Comparison of ENCODE assay signal across 1 cellular context in genomic region chr18:49754866-49755265, GRCh38.
TF ChIP-seq lines count a peak whose summit lies in the region.

No MANE protein-coding gene starts in this region.

TF ChIP-seq in IMR-90, 13 proteins besides CTCF, POLR2A, EP300 and RAD21 (continued from another document):
- TF ChIP-seq BHLHE40 (IDR thresholded peaks at IDR 0.05; ENCODE audit: low read depth, low read length): no peak
